ENCODE assay signal across 1 cellular context in the genomic region with DNA sequence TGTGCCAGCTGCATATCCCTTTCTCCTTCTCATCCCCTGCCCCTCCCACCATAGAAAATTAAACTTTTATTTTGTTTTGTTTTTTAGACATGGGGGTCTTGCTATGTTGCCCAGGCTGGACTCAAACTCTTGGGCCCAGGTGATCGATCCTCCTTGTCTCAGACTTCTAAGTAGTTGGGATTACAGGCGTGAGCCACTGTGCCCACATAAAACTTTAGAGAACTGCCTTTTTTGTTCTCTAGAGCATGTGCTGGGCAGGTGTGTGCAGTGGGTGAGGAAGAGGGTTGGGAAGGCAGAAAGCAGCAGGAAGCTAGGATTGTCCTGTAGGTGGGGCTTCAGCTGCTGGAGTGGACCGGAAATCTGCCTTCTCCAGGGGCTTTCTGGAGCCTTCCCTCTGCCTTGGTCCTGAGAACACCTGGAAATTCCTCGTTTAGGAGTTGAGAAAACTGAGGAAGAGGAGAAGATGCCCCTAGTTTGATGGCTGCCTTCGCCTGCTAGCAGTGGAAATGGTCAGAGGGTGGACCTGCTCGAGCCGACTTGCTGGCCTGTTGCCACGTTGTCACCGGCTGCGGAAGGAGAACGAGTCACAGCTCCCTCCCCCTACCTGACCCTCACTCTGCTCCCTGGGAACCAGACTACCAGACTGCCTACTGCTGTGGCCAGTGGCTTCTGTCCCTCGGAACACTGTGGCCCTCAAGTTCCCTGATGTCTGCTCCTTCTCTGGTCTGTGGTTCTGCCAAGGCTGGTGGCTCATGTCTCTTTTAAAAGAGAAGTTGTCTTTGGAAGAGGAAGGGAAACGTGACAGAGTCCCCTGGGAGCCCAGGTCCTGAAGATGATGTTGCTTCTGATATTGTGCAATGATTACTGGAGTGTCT.
TF ChIP-seq lines count a peak whose summit lies in the region.

No MANE protein-coding gene starts in this region.

TF ChIP-seq in HepG2, 621 proteins besides CTCF, POLR2A, EP300 and RAD21 (continued from another document and continues in another):
- TF ChIP-seq, protein P1, sequence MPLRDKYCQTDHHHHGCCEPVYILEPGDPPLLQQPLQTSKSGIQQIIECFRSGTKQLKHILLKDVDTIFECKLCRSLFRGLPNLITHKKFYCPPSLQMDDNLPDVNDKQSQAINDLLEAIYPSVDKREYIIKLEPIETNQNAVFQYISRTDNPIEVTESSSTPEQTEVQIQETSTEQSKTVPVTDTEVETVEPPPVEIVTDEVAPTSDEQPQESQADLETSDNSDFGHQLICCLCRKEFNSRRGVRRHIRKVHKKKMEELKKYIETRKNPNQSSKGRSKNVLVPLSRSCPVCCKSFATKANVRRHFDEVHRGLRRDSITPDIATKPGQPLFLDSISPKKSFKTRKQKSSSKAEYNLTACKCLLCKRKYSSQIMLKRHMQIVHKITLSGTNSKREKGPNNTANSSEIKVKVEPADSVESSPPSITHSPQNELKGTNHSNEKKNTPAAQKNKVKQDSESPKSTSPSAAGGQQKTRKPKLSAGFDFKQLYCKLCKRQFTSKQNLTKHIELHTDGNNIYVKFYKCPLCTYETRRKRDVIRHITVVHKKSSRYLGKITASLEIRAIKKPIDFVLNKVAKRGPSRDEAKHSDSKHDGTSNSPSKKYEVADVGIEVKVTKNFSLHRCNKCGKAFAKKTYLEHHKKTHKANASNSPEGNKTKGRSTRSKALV (CRISPR knock-in tag; IDR thresholded peaks at IDR 0.05): peak; percentile 83
- TF ChIP-seq MTA1 (CRISPR knock-in tag; IDR thresholded peaks at IDR 0.05; ENCODE audit: borderline replicate concordance): peak; percentile 37; the same call in 1 of the 2 replicates
- TF ChIP-seq, protein P2, sequence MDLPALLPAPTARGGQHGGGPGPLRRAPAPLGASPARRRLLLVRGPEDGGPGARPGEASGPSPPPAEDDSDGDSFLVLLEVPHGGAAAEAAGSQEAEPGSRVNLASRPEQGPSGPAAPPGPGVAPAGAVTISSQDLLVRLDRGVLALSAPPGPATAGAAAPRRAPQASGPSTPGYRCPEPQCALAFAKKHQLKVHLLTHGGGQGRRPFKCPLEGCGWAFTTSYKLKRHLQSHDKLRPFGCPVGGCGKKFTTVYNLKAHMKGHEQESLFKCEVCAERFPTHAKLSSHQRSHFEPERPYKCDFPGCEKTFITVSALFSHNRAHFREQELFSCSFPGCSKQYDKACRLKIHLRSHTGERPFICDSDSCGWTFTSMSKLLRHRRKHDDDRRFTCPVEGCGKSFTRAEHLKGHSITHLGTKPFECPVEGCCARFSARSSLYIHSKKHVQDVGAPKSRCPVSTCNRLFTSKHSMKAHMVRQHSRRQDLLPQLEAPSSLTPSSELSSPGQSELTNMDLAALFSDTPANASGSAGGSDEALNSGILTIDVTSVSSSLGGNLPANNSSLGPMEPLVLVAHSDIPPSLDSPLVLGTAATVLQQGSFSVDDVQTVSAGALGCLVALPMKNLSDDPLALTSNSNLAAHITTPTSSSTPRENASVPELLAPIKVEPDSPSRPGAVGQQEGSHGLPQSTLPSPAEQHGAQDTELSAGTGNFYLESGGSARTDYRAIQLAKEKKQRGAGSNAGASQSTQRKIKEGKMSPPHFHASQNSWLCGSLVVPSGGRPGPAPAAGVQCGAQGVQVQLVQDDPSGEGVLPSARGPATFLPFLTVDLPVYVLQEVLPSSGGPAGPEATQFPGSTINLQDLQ (CRISPR knock-in tag; IDR thresholded peaks at IDR 0.05): 0 out of 2 replicates have a peak, but pooled peaks have one; percentile 68
- no peak for TF ChIP-seq ZNF101 (CRISPR knock-in tag; IDR thresholded peaks at IDR 0.05; ENCODE audit: borderline replicate concordance, low read depth)
- TF ChIP-seq ZNF326 (CRISPR knock-in tag; IDR thresholded peaks at IDR 0.05; ENCODE audit: borderline replicate concordance): no peak
- TF ChIP-seq, protein P3, sequence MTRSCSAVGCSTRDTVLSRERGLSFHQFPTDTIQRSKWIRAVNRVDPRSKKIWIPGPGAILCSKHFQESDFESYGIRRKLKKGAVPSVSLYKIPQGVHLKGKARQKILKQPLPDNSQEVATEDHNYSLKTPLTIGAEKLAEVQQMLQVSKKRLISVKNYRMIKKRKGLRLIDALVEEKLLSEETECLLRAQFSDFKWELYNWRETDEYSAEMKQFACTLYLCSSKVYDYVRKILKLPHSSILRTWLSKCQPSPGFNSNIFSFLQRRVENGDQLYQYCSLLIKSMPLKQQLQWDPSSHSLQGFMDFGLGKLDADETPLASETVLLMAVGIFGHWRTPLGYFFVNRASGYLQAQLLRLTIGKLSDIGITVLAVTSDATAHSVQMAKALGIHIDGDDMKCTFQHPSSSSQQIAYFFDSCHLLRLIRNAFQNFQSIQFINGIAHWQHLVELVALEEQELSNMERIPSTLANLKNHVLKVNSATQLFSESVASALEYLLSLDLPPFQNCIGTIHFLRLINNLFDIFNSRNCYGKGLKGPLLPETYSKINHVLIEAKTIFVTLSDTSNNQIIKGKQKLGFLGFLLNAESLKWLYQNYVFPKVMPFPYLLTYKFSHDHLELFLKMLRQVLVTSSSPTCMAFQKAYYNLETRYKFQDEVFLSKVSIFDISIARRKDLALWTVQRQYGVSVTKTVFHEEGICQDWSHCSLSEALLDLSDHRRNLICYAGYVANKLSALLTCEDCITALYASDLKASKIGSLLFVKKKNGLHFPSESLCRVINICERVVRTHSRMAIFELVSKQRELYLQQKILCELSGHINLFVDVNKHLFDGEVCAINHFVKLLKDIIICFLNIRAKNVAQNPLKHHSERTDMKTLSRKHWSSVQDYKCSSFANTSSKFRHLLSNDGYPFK (CRISPR knock-in tag; IDR thresholded peaks at IDR 0.05; ENCODE audit: borderline replicate concordance): peak; percentile 81
- TF ChIP-seq FOSL1 (CRISPR knock-in tag; IDR thresholded peaks at IDR 0.05; ENCODE audit: borderline replicate concordance): peak; percentile 9; the same call in 1 of the 2 replicates
- no peak for TF ChIP-seq ZSCAN31 (CRISPR knock-in tag; IDR thresholded peaks at IDR 0.05; ENCODE audit: low read depth)
- TF ChIP-seq ISX (CRISPR knock-in tag; conservative IDR thresholded peaks at IDR 0.05): no peak
- no peak for TF ChIP-seq IKZF1 (IDR thresholded peaks at IDR 0.05)
- TF ChIP-seq KAT7 (CRISPR knock-in tag; IDR thresholded peaks at IDR 0.05; ENCODE audit: borderline replicate concordance): 0 out of 2 replicates have a peak, but pooled peaks have one; percentile 39
- TF ChIP-seq ZNF501 (CRISPR knock-in tag; IDR thresholded peaks at IDR 0.05): peak; percentile 32; the same call in 1 of the 2 replicates
- 0 out of 2 replicates have a peak, but pooled peaks have one; percentile 13 for TF ChIP-seq ZSCAN9 (CRISPR knock-in tag; IDR thresholded peaks at IDR 0.05; ENCODE audit: borderline replicate concordance)
- TF ChIP-seq CHCHD3 (CRISPR knock-in tag; IDR thresholded peaks at IDR 0.05): no peak
- TF ChIP-seq SOX6 (IDR thresholded peaks at IDR 0.05): no peak
- TF ChIP-seq SOX6 (CRISPR knock-in tag; IDR thresholded peaks at IDR 0.05): peak; percentile 52; the same call in 1 of the 2 replicates
- no peak for TF ChIP-seq GTF3A (CRISPR knock-in tag; conservative IDR thresholded peaks at IDR 0.05)
- peak; percentile 39; the same call in 1 of the 2 replicates for TF ChIP-seq ZFX (CRISPR knock-in tag; IDR thresholded peaks at IDR 0.05; ENCODE audit: low read depth)
- TF ChIP-seq, protein P4, sequence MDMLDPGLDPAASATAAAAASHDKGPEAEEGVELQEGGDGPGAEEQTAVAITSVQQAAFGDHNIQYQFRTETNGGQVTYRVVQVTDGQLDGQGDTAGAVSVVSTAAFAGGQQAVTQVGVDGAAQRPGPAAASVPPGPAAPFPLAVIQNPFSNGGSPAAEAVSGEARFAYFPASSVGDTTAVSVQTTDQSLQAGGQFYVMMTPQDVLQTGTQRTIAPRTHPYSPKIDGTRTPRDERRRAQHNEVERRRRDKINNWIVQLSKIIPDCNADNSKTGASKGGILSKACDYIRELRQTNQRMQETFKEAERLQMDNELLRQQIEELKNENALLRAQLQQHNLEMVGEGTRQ (IDR thresholded peaks at IDR 0.05; ENCODE audit: low read depth, low read length): no peak
- TF ChIP-seq, protein P4 (CRISPR knock-in tag; IDR thresholded peaks at IDR 0.05; ENCODE audit: borderline replicate concordance): no peak
- 0 out of 2 replicates have a peak, but pooled peaks have one; percentile 46 for TF ChIP-seq ZNF354B (CRISPR knock-in tag; IDR thresholded peaks at IDR 0.05)
- TF ChIP-seq SP4 (CRISPR knock-in tag; IDR thresholded peaks at IDR 0.05): 0 out of 2 replicates have a peak, but pooled peaks have one; percentile 35
- TF ChIP-seq ZNF678 (CRISPR knock-in tag; IDR thresholded peaks at IDR 0.05): no peak
- TF ChIP-seq DR1 (CRISPR knock-in tag; IDR thresholded peaks at IDR 0.05): 0 out of 2 replicates have a peak, but pooled peaks have one; percentile 39
- TF ChIP-seq ZNF33B (CRISPR knock-in tag; IDR thresholded peaks at IDR 0.05): 0 out of 2 replicates have a peak, but pooled peaks have one; percentile 42
- peak; percentile 89 for TF ChIP-seq YEATS4 (CRISPR knock-in tag; IDR thresholded peaks at IDR 0.05; ENCODE audit: borderline replicate concordance)
- TF ChIP-seq, protein P5, sequence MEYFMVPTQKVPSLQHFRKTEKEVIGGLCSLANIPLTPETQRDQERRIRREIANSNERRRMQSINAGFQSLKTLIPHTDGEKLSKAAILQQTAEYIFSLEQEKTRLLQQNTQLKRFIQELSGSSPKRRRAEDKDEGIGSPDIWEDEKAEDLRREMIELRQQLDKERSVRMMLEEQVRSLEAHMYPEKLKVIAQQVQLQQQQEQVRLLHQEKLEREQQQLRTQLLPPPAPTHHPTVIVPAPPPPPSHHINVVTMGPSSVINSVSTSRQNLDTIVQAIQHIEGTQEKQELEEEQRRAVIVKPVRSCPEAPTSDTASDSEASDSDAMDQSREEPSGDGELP (IDR thresholded peaks at IDR 0.05; ENCODE audit: borderline replicate concordance, low read depth): peak; percentile 30; the same call in 1 of the 2 replicates
- 0 out of 2 replicates have a peak, but pooled peaks have one; percentile 7 for TF ChIP-seq ZNF790 (CRISPR knock-in tag; IDR thresholded peaks at IDR 0.05; ENCODE audit: borderline replicate concordance)
- peak; percentile 66; the same call in 1 of the 2 replicates for TF ChIP-seq KDM5B (CRISPR knock-in tag; IDR thresholded peaks at IDR 0.05; ENCODE audit: borderline replicate concordance)
- TF ChIP-seq ARNT2 (CRISPR knock-in tag; IDR thresholded peaks at IDR 0.05; ENCODE audit: low read depth): 0 out of 2 replicates have a peak, but pooled peaks have one; percentile 41
- TF ChIP-seq BORCS8-MEF2B (CRISPR knock-in tag; IDR thresholded peaks at IDR 0.05): 0 out of 2 replicates have a peak, but pooled peaks have one; percentile 66
- peak; percentile 19 for TF ChIP-seq XRCC5 (optimal IDR thresholded peaks at IDR 0.05; ENCODE audit: low read length)
- TF ChIP-seq, protein P6, sequence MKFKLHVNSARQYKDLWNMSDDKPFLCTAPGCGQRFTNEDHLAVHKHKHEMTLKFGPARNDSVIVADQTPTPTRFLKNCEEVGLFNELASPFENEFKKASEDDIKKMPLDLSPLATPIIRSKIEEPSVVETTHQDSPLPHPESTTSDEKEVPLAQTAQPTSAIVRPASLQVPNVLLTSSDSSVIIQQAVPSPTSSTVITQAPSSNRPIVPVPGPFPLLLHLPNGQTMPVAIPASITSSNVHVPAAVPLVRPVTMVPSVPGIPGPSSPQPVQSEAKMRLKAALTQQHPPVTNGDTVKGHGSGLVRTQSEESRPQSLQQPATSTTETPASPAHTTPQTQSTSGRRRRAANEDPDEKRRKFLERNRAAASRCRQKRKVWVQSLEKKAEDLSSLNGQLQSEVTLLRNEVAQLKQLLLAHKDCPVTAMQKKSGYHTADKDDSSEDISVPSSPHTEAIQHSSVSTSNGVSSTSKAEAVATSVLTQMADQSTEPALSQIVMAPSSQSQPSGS (CRISPR knock-in tag; IDR thresholded peaks at IDR 0.05): no peak
- TF ChIP-seq PRMT3 (CRISPR knock-in tag; IDR thresholded peaks at IDR 0.05; ENCODE audit: borderline replicate concordance, low read depth): 0 out of 2 replicates have a peak, but pooled peaks have one; percentile 73
- peak; percentile 26; the same call in 1 of the 2 replicates for TF ChIP-seq ATF7-NPFF (CRISPR knock-in tag; IDR thresholded peaks at IDR 0.05; ENCODE audit: low read depth)
- 0 out of 2 replicates have a peak, but pooled peaks have one; percentile 53 for TF ChIP-seq ZNF572 (CRISPR knock-in tag; IDR thresholded peaks at IDR 0.05)
- peak; percentile 81; the same call in 1 of the 2 replicates for TF ChIP-seq MYNN (CRISPR knock-in tag; IDR thresholded peaks at IDR 0.05; ENCODE audit: low read depth)
- 0 out of 2 replicates have a peak, but pooled peaks have one; percentile 43 for TF ChIP-seq SRY (CRISPR knock-in tag; IDR thresholded peaks at IDR 0.05)
- peak; percentile 69; the same call in 1 of the 2 replicates for TF ChIP-seq ZNF510 (CRISPR knock-in tag; IDR thresholded peaks at IDR 0.05; ENCODE audit: low read depth)
- peak; percentile 54; the same call in 1 of the 2 replicates for TF ChIP-seq TAF1 (CRISPR knock-in tag; IDR thresholded peaks at IDR 0.05)
- peak; percentile 15 for TF ChIP-seq ZNF781 (CRISPR knock-in tag; IDR thresholded peaks at IDR 0.05; ENCODE audit: borderline replicate concordance, not compliant biosample characterization)
- TF ChIP-seq ZNF547 (CRISPR knock-in tag; IDR thresholded peaks at IDR 0.05): peak; percentile 40; the same call in 1 of the 2 replicates
- TF ChIP-seq CCDC6 (CRISPR knock-in tag; IDR thresholded peaks at IDR 0.05): 0 out of 2 replicates have a peak, but pooled peaks have one; percentile 41
- TF ChIP-seq, protein P7, sequence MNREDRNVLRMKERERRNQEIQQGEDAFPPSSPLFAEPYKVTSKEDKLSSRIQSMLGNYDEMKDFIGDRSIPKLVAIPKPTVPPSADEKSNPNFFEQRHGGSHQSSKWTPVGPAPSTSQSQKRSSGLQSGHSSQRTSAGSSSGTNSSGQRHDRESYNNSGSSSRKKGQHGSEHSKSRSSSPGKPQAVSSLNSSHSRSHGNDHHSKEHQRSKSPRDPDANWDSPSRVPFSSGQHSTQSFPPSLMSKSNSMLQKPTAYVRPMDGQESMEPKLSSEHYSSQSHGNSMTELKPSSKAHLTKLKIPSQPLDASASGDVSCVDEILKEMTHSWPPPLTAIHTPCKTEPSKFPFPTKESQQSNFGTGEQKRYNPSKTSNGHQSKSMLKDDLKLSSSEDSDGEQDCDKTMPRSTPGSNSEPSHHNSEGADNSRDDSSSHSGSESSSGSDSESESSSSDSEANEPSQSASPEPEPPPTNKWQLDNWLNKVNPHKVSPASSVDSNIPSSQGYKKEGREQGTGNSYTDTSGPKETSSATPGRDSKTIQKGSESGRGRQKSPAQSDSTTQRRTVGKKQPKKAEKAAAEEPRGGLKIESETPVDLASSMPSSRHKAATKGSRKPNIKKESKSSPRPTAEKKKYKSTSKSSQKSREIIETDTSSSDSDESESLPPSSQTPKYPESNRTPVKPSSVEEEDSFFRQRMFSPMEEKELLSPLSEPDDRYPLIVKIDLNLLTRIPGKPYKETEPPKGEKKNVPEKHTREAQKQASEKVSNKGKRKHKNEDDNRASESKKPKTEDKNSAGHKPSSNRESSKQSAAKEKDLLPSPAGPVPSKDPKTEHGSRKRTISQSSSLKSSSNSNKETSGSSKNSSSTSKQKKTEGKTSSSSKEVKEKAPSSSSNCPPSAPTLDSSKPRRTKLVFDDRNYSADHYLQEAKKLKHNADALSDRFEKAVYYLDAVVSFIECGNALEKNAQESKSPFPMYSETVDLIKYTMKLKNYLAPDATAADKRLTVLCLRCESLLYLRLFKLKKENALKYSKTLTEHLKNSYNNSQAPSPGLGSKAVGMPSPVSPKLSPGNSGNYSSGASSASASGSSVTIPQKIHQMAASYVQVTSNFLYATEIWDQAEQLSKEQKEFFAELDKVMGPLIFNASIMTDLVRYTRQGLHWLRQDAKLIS (CRISPR knock-in tag; IDR thresholded peaks at IDR 0.05): no peak
